2 cellular contexts compared by ENCODE assay signal in the genomic region with DNA sequence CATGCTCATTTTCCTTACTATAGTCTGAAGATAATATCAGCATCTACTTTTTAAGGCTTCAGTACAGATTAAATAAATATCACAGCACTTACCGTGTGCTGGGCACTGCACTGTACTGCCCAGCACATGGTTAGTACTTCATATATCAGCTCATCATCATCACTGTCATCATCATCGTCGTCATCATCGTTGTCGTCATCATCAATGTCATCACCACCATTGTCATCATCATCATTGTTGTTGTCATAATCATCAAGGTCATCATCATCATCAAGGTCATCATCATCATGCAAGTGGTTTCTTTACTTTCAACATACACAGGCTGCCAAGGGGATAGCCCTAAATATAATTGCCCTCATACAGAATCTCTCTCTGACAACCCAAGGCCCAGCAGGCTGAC.
A peak's percentile ranks its signal among the peaks of the same experiment; 100 is the strongest.
TF ChIP-seq lines count a peak whose summit lies in the region.

No MANE protein-coding gene starts in this region.

TF ChIP-seq in HepG2, 621 proteins besides CTCF, POLR2A, EP300 and RAD21:
- TF ChIP-seq, protein P1, sequence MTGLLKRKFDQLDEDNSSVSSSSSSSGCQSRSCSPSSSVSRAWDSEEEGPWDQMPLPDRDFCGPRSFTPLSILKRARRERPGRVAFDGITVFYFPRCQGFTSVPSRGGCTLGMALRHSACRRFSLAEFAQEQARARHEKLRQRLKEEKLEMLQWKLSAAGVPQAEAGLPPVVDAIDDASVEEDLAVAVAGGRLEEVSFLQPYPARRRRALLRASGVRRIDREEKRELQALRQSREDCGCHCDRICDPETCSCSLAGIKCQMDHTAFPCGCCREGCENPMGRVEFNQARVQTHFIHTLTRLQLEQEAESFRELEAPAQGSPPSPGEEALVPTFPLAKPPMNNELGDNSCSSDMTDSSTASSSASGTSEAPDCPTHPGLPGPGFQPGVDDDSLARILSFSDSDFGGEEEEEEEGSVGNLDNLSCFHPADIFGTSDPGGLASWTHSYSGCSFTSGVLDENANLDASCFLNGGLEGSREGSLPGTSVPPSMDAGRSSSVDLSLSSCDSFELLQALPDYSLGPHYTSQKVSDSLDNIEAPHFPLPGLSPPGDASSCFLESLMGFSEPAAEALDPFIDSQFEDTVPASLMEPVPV (CRISPR knock-in tag; IDR thresholded peaks at IDR 0.05), result no peak
- TF ChIP-seq ZFP41 (CRISPR knock-in tag; IDR thresholded peaks at IDR 0.05; ENCODE audit: borderline replicate concordance), result no peak
- TF ChIP-seq, protein P2, sequence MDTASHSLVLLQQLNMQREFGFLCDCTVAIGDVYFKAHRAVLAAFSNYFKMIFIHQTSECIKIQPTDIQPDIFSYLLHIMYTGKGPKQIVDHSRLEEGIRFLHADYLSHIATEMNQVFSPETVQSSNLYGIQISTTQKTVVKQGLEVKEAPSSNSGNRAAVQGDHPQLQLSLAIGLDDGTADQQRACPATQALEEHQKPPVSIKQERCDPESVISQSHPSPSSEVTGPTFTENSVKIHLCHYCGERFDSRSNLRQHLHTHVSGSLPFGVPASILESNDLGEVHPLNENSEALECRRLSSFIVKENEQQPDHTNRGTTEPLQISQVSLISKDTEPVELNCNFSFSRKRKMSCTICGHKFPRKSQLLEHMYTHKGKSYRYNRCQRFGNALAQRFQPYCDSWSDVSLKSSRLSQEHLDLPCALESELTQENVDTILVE (CRISPR knock-in tag; IDR thresholded peaks at IDR 0.05), result no peak
- TF ChIP-seq, protein P3, sequence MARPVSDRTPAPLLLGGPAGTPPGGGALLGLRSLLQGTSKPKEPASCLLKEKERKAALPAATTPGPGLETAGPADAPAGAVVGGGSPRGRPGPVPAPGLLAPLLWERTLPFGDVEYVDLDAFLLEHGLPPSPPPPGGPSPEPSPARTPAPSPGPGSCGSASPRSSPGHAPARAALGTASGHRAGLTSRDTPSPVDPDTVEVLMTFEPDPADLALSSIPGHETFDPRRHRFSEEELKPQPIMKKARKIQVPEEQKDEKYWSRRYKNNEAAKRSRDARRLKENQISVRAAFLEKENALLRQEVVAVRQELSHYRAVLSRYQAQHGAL (CRISPR knock-in tag; IDR thresholded peaks at IDR 0.05; ENCODE audit: not compliant biosample characterization), result no peak
- peak; percentile 97 for TF ChIP-seq CREB1 (IDR thresholded peaks at IDR 0.05)
- no peak for TF ChIP-seq CREB1 (CRISPR knock-in tag; IDR thresholded peaks at IDR 0.05)
- TF ChIP-seq MXI1 (IDR thresholded peaks at IDR 0.05; ENCODE audit: borderline replicate concordance, low read depth, low read length), result no peak
- TF ChIP-seq ATF7 (IDR thresholded peaks at IDR 0.05), result peak; percentile 66
- no peak for TF ChIP-seq ATF7 (CRISPR knock-in tag; IDR thresholded peaks at IDR 0.05)
TF ChIP-seq in HepG2: peak in this region for 2.

TF ChIP-seq in H1, 55 proteins besides CTCF, POLR2A, EP300 and RAD21:
- TF ChIP-seq CHD1 (IDR thresholded peaks at IDR 0.05; ENCODE audit: low read depth, low read length) (no peak), EZH2 (IDR thresholded peaks at IDR 0.05; ENCODE audit: low read depth, low read length, severe bottlenecking) (no peak), JUND (IDR thresholded peaks at IDR 0.05; ENCODE audit: low read length) (no peak), BCL11A (IDR thresholded peaks at IDR 0.05; ENCODE audit: low read depth in 2 of 2, low read length in 2 of 2) (no peak), GTF2F1 (IDR thresholded peaks at IDR 0.05; ENCODE audit: borderline replicate concordance, low read depth, low read length) (no peak), SP4 (IDR thresholded peaks at IDR 0.05; ENCODE audit: low read length) (no peak), ASH2L (IDR thresholded peaks at IDR 0.05; ENCODE audit: low read length) (no peak), TAF1 (IDR thresholded peaks at IDR 0.05; ENCODE audit: low read depth, low read length) (no peak), TBP (IDR thresholded peaks at IDR 0.05; ENCODE audit: low read depth, low read length) (no peak), CEBPB (IDR thresholded peaks at IDR 0.05; ENCODE audit: low read depth, low read length) (no peak), GABPA (IDR thresholded peaks at IDR 0.05; ENCODE audit: borderline replicate concordance, insufficient read depth, low read length) (no peak), PHF8 (conservative IDR thresholded peaks at IDR 0.05; ENCODE audit: low read depth, low read length) (no peak), BRCA1 (IDR thresholded peaks at IDR 0.05; ENCODE audit: low read depth, low read length) (no peak), ZNF274 (IDR thresholded peaks at IDR 0.05; ENCODE audit: borderline replicate concordance, extremely low read depth, low read length) (no peak), SIRT6 (IDR thresholded peaks at IDR 0.05; ENCODE audit: low read length) (no peak)
- TF ChIP-seq, protein P4, sequence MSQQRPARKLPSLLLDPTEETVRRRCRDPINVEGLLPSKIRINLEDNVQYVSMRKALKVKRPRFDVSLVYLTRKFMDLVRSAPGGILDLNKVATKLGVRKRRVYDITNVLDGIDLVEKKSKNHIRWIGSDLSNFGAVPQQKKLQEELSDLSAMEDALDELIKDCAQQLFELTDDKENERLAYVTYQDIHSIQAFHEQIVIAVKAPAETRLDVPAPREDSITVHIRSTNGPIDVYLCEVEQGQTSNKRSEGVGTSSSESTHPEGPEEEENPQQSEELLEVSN (IDR thresholded peaks at IDR 0.05), result no peak
- TF ChIP-seq, protein P5, sequence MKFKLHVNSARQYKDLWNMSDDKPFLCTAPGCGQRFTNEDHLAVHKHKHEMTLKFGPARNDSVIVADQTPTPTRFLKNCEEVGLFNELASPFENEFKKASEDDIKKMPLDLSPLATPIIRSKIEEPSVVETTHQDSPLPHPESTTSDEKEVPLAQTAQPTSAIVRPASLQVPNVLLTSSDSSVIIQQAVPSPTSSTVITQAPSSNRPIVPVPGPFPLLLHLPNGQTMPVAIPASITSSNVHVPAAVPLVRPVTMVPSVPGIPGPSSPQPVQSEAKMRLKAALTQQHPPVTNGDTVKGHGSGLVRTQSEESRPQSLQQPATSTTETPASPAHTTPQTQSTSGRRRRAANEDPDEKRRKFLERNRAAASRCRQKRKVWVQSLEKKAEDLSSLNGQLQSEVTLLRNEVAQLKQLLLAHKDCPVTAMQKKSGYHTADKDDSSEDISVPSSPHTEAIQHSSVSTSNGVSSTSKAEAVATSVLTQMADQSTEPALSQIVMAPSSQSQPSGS (IDR thresholded peaks at IDR 0.05; ENCODE audit: low read length), result no peak
